ENCODE assay signal across 15 cellular contexts in the genomic region with DNA sequence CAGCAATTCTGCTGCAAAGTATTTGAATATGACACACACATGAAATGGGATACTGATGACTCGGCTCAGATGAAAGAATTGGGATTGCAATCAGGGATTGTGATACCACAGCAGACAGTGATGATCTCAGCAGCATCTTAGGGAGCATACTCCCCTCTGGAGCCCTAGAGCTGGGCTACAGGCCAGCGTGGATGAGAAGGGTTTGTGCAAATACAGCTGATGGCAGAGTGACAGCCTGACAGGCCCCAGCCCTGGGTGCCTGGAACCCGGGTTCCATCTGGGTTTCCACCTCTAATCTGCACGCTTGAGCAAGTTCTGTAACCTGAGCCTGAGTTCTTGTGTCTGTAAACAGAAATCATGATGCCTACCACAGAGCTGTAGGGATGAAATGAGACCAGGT.
DNase-seq lines count a peak whose midpoint lies in the region; FAIRE-seq and TF ChIP-seq lines count a peak whose summit lies in the region.
"Had no signal": no experiment of that assay in that cellular context is flagged by ENCODE, and none has a peak within 500 bp of the region (broad histone marks: within the 10 kb centered on the region; RNA-seq: fewer than 3 reads in every experiment).

No MANE protein-coding gene starts in this region.

- no peaks in the 10 kb centered on the region for H3K36me3 ChIP-seq in BE2C
- no peaks in the 10 kb centered on the region for H3K36me3 ChIP-seq in astrocyte (ENCODE audit: insufficient read depth, low read length)
- H3K36me3 ChIP-seq in spleen = no peaks in the 10 kb centered on the region
- H3K36me3 ChIP-seq: neural progenitor cell, transverse colon had no signal

- H3K9me3 ChIP-seq in BE2C (no peaks in the 10 kb centered on the region), astrocyte (ENCODE audit: insufficient read depth, low read depth, low read length) (no peaks in the 10 kb centered on the region), spleen (no peaks in the 10 kb centered on the region)
- H3K9me3 ChIP-seq: transverse colon had no signal

- H4K20me1 ChIP-seq in astrocyte (ENCODE audit: insufficient read depth, low read length) = no peaks in the 10 kb centered on the region

- H3K4me3 ChIP-seq in BE2C (ENCODE audit: low read depth, low read length) = no peak overlapping the region
- no peak overlapping the region for H3K4me3 ChIP-seq in astrocyte (ENCODE audit: insufficient read depth, low read depth, low read length)
- no peak overlapping the region for H3K4me3 ChIP-seq in spleen
- H3K4me3 ChIP-seq: neural progenitor cell, skin epidermis, transverse colon had no signal

- H3K4me3 Mint-ChIP-seq in astrocyte (ENCODE audit: unreplicated experiment) = no peak overlapping the region
- H3K4me3 Mint-ChIP-seq: effector memory CD8-positive, alpha-beta T cell; neural progenitor cell had no signal

- no peak for FAIRE-seq in astrocyte (lab: Jason Lieb, UNC)
- FAIRE-seq: A204.1 had no signal

- no peaks in the 10 kb centered on the region; the same call in 1 of the 2 replicates for H3K4me1 ChIP-seq in BE2C
- H3K4me1 ChIP-seq in astrocyte (ENCODE audit: insufficient read depth, low read length) = no peaks in the 10 kb centered on the region
- H3K4me1 ChIP-seq in spleen = no peaks in the 10 kb centered on the region
- H3K4me1 ChIP-seq: transverse colon had no signal

- H3K36me3 Mint-ChIP-seq in astrocyte (ENCODE audit: low read depth, unreplicated experiment) = no peaks in the 10 kb centered on the region
- H3K36me3 Mint-ChIP-seq: neural progenitor cell had no signal

- DNase-seq in BE2C (peak; percentile 37), NCI-H1105 treated with DMSO at 0.1 percent for 48 hours (lab: John Stamatoyannopoulos, UW) (peak; percentile 90), NCI-H446 treated with DMSO at 0.1 percent for 48 hours (lab: John Stamatoyannopoulos, UW) (peak; percentile 82), astrocyte (ENCODE audit: low read depth) (peak; percentile 10), spleen (no peak), ACHN (no peak)
- DNase-seq in stimulated activated CD4-positive, alpha-beta T cell treated with anti-CD3 and anti-CD28 coated beads, Interleukin-4, amount 100 ng/mL, for 4 hours = no peak
- DNase-seq in stimulated activated naive CD4-positive, alpha-beta T cell treated with Interleukin-2 at 50 U/mL for 16 hours (lab: John Stamatoyannopoulos, UW) = no peak
- DNase-seq: effector memory CD8-positive, alpha-beta T cell; Kasumi-1; left ventricle myocardium superior; transverse colon had no signal

- intact Hi-C loops in spleen (cut with DNase I; ENCODE audit: low total_unique reads) = no loop called here

- H3K9ac ChIP-seq in astrocyte (ENCODE audit: low read length) = no peak overlapping the region
- H3K9ac ChIP-seq: neural progenitor cell had no signal

- H3K27ac ChIP-seq in astrocyte (ENCODE audit: low read depth, low read length) = no peak overlapping the region
- H3K27ac ChIP-seq in spleen = no peak overlapping the region
- H3K27ac ChIP-seq: neural progenitor cell, skin epidermis, transverse colon had no signal

- no peak for TF ChIP-seq CTCF in BE2C (IDR thresholded peaks at IDR 0.05; ENCODE audit: low read depth, low read length)
- no peak for TF ChIP-seq CTCF in astrocyte (IDR thresholded peaks at IDR 0.05; ENCODE audit: insufficient read depth, low read depth, low read length)
- TF ChIP-seq CTCF in spleen (IDR thresholded peaks at IDR 0.05 in 8 of 11, conservative IDR thresholded peaks at IDR 0.05 in 3 of 11) = no peak

- in situ Hi-C loops in ACHN (cut with HindIII; ENCODE audit: low pct_ligation_motif_present, low pct_unique_long_range_greater_than_20kb, low sequenced_read_pairs) = no loop called here

- WGBS in spleen, 5 donors = 67 to 89% (median 77%) methylated on average over 4 of the region's 4 CpGs

- no peak for TF ChIP-seq POLR2A in spleen (IDR thresholded peaks at IDR 0.05)

- H3K27ac Mint-ChIP-seq in astrocyte (ENCODE audit: unreplicated experiment) = no peak overlapping the region
- H3K27ac Mint-ChIP-seq: effector memory CD8-positive, alpha-beta T cell; neural progenitor cell had no signal

- H2AFZ ChIP-seq in astrocyte (ENCODE audit: low read depth, low read length) = no peak overlapping the region
- H2AFZ ChIP-seq: neural progenitor cell had no signal

- peaks cover 14% of the 10 kb centered on the region for H3K27me3 Mint-ChIP-seq in astrocyte (ENCODE audit: low read depth, unreplicated experiment)

- H3K4me2 ChIP-seq in astrocyte (ENCODE audit: low read length) = no peak overlapping the region
- H3K4me2 ChIP-seq: neural progenitor cell had no signal

- H3K4me1 Mint-ChIP-seq in astrocyte (ENCODE audit: low read depth, unreplicated experiment) = peaks cover 1% of the 10 kb centered on the region

- no peaks in the 10 kb centered on the region for H3K79me2 ChIP-seq in astrocyte (ENCODE audit: insufficient read depth, low read length)

- H3K27me3 ChIP-seq in BE2C (no peaks in the 10 kb centered on the region), astrocyte (ENCODE audit: insufficient read depth, low read length) (no peaks in the 10 kb centered on the region), spleen (replicated peaks in 1 of 7) (peaks cover 0 to 6% (median 0%) of the 10 kb centered on the region in 7 donors)
- H3K27me3 ChIP-seq: neural progenitor cell, transverse colon had no signal

- H3K9me3 Mint-ChIP-seq in astrocyte (ENCODE audit: unreplicated experiment) = peaks cover 4% of the 10 kb centered on the region
- H3K9me3 Mint-ChIP-seq: effector memory CD8-positive, alpha-beta T cell; neural progenitor cell had no signal

Comparison
In these comparisons a context has a peak if more than half of its experiments do, and no peak if none do; other contexts are left out.
1. DNase-seq: peak in BE2C (single experiment), NCI-H1105 treated with DMSO at 0.1 percent for 48 hours (single experiment), NCI-H446 treated with DMSO at 0.1 percent for 48 hours (single experiment) and astrocyte (single experiment); none in stimulated activated CD4-positive, alpha-beta T cell treated with anti-CD3 and anti-CD28 coated beads, Interleukin-4, amount 100 ng/mL, for 4 hours (0 of 2), spleen (single experiment), stimulated activated naive CD4-positive, alpha-beta T cell treated with Interleukin-2 at 50 U/mL for 16 hours (single experiment) and ACHN (single experiment).